In genomic region chr6:144179237-144179636, GRCh38 we compare ENCODE assay signal across 15 cellular contexts. TPM values are rescaled to one million over a fixed set of nuclear protein-coding genes. Genes with fewer than 3 reads are reported as not detected.
"Had no signal": no experiment of that assay in that cellular context is flagged by ENCODE, and none has a peak within 500 bp of the region (broad histone marks: within the 10 kb centered on the region; RNA-seq: fewer than 3 reads in every experiment).

No MANE protein-coding gene starts in this region.

- H3K27me3 ChIP-seq: adrenal gland, cardiac muscle cell, esophagus muscularis mucosa, right atrium auricular region had no signal

- H3K27me3 Mint-ChIP-seq: stimulated activated naive CD8-positive, alpha-beta T cell treated with anti-CD3 and anti-CD28 coated beads, Interleukin-15, Interleukin-2, amounts not matched to agents 100 ng/mL and 50 ng/mL, for 24 hours had no signal

- DNase-seq: adrenal gland; hippocampal formation; kidney; left ventricle myocardium inferior; stimulated activated CD4-positive, alpha-beta T cell treated with anti-CD3 and anti-CD28 coated beads, Interleukin-15, amount 100 ng/mL, for 24 hours; stimulated activated CD4-positive, alpha-beta T cell treated with anti-CD3 and anti-CD28 coated beads, Interleukin-4, amount 100 ng/mL, for 1 hour; SW 1271 had no signal

- H3K27ac ChIP-seq: adrenal gland, cardiac muscle cell, esophagus muscularis mucosa, left ventricle myocardium inferior, right atrium auricular region, VCaP had no signal

- H3K4me3 Mint-ChIP-seq: nephron; stimulated activated naive CD8-positive, alpha-beta T cell treated with anti-CD3 and anti-CD28 coated beads, Interleukin-15, Interleukin-2, amounts not matched to agents 100 ng/mL and 50 ng/mL, for 24 hours; type B pancreatic cell had no signal

- H3K9me3 Mint-ChIP-seq: nephron; stimulated activated naive CD8-positive, alpha-beta T cell treated with anti-CD3 and anti-CD28 coated beads, Interleukin-15, Interleukin-2, amounts not matched to agents 100 ng/mL and 50 ng/mL, for 24 hours; type B pancreatic cell had no signal

- H3K27ac Mint-ChIP-seq: nephron, progenitor cell of endocrine pancreas, type B pancreatic cell had no signal

- H3K36me3 Mint-ChIP-seq: type B pancreatic cell had no signal

- H3K9me3 ChIP-seq: adrenal gland, esophagus muscularis mucosa, left ventricle myocardium inferior, right atrium auricular region had no signal

RNA-seq across cellular contexts. Expression of gene STX11, which starts 28.9 kb away (rescaled TPM):
- total RNA-seq: progenitor cell of endocrine pancreas had no signal
